10 cellular contexts compared by ENCODE assay signal in the genomic region with DNA sequence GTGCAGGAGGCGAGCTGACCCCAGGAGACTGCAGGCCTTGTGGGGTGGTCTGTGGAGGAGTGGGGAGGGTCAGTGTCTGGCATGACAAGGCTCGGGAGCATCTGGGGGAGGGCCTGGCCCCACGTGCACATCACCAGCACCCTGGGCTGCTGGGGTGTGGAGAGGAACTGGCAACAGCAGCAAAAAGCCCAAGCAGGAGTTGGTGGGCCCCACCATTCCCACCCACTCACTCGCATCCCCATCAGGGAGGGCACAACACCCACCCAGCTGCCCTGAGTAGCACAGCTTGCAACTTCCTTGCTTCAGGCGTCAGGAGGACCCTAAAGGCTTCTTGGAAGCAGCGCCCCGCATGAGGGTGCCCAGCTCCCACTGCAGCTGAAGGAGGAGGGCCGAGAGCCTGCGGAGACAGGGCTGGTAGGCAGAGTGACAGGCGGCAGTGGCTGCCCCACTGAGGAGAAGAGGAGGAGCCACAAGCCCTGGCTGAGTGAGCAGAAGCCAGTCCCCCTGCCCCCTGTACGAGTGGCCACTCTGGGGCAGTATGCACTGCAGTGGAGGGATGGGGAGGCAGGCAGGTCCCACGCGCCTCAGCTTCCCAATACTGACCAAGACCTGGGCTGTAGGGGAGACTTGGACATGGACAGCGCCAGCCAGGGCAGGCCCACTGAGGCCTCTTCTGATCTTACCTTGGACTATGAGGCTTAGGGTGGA. TPM values are rescaled to one million over a fixed set of nuclear protein-coding genes. Genes with fewer than 3 reads are reported as not detected.
DNase-seq lines count a peak whose midpoint lies in the region; ATAC-seq and TF ChIP-seq lines count a peak whose summit lies in the region.
"Had no signal": no experiment of that assay in that cellular context is flagged by ENCODE, and none has a peak within 500 bp of the region (broad histone marks: within the 10 kb centered on the region; RNA-seq: fewer than 3 reads in every experiment).

No MANE protein-coding gene starts in this region.

- no peak for TF ChIP-seq POLR2A in suprapubic skin (IDR thresholded peaks at IDR 0.05)

- peaks cover 52% of the 10 kb centered on the region for H3K4me1 Mint-ChIP-seq in activated T-helper 1 cell treated with anti-CD3 and anti-CD28 coated beads, Interleukin-12 subunit alpha, Interleukin-12 subunit beta, Interleukin-2, Interleukin-4 antibody, amounts not matched to agents 30 ng/mL and 10 ng/mL and 1 ng/mL, durations not matched to agents 14 hours and 24 hours and 36 hours (ENCODE audit: low read depth)

- peak; percentile 20 for DNase-seq in activated gamma-delta T cell treated with Interleukin-2 at 50 U/mL for 16 hours
- DNase-seq in activated gamma-delta T cell (lab: John Stamatoyannopoulos, UW): no peak
- DNase-seq in activated T-helper 1 cell treated with anti-CD3 and anti-CD28 coated beads, Interleukin-12 subunit alpha, Interleukin-12 subunit beta, Interleukin-2, Interleukin-4 antibody, amounts not matched to agents 30 ng/mL and 10 ng/mL and 1 ng/mL, durations not matched to agents 14 hours and 24 hours and 36 hours (ENCODE audit: low spot score): no peak
- DNase-seq in left lung: no peak
- DNase-seq in suprapubic skin (ENCODE audit: low spot score in 2 of 2): no peak
- no peak for DNase-seq in mucosa of gallbladder (ENCODE audit: low spot score)
- DNase-seq in putamen (ENCODE audit: low spot score): no peak
- DNase-seq in activated CD4-positive, CD25-positive, alpha-beta regulatory T cell (lab: John Stamatoyannopoulos, UW): no peak
- DNase-seq: aorta, WERI-Rb-1 had no signal

- H3K27me3 ChIP-seq in left lung (no peaks in the 10 kb centered on the region), suprapubic skin (no peaks in the 10 kb centered on the region)

- no peaks in the 10 kb centered on the region for H3K9me3 Mint-ChIP-seq in activated T-helper 1 cell treated with anti-CD3 and anti-CD28 coated beads, Interleukin-12 subunit alpha, Interleukin-12 subunit beta, Interleukin-2, Interleukin-4 antibody, amounts not matched to agents 30 ng/mL and 10 ng/mL and 1 ng/mL, durations not matched to agents 14 hours and 24 hours and 36 hours

- H3K4me1 ChIP-seq in left lung (peaks cover 15 to 80% of the 10 kb centered on the region in 2 donors), suprapubic skin (peaks cover 63% of the 10 kb centered on the region)

- no peak for ATAC-seq in left lung

- TF ChIP-seq EP300 in suprapubic skin (IDR thresholded peaks at IDR 0.05): no peak

- H3K9me3 ChIP-seq in left lung: no peaks in the 10 kb centered on the region
- no peaks in the 10 kb centered on the region for H3K9me3 ChIP-seq in suprapubic skin

- peak overlapping the region; percentile 80 for H3K27ac Mint-ChIP-seq in activated T-helper 1 cell treated with anti-CD3 and anti-CD28 coated beads, Interleukin-12 subunit alpha, Interleukin-12 subunit beta, Interleukin-2, Interleukin-4 antibody, amounts not matched to agents 30 ng/mL and 10 ng/mL and 1 ng/mL, durations not matched to agents 14 hours and 24 hours and 36 hours

- TF ChIP-seq CTCF in left lung (IDR thresholded peaks at IDR 0.05): no peak
- no peak for TF ChIP-seq CTCF in suprapubic skin (IDR thresholded peaks at IDR 0.05)

- H3K27ac ChIP-seq in left lung: peak overlapping the region; percentile 21 to 88
- H3K27ac ChIP-seq in suprapubic skin: peak overlapping the region; percentile 64
- H3K27ac ChIP-seq: WERI-Rb-1 had no signal

- intact Hi-C loops in activated T-helper 1 cell treated with anti-CD3 and anti-CD28 coated beads, Interleukin-12 subunit alpha, Interleukin-12 subunit beta, Interleukin-2, Interleukin-4 antibody, amounts not matched to agents 30 ng/mL and 10 ng/mL and 1 ng/mL, durations not matched to agents 14 hours and 24 hours and 36 hours (cut with micrococcal nuclease): no loop called here
- intact Hi-C loops in left lung (cut with DNase I): no loop called here

- H3K36me3 Mint-ChIP-seq in activated T-helper 1 cell treated with anti-CD3 and anti-CD28 coated beads, Interleukin-12 subunit alpha, Interleukin-12 subunit beta, Interleukin-2, Interleukin-4 antibody, amounts not matched to agents 30 ng/mL and 10 ng/mL and 1 ng/mL, durations not matched to agents 14 hours and 24 hours and 36 hours (ENCODE audit: low read depth): no peaks in the 10 kb centered on the region

- H3K4me3 ChIP-seq in left lung: no peak overlapping the region
- H3K4me3 ChIP-seq in suprapubic skin: no peak overlapping the region

- no peaks in the 10 kb centered on the region for H3K36me3 ChIP-seq in left lung
- H3K36me3 ChIP-seq in suprapubic skin: no peaks in the 10 kb centered on the region
- H3K36me3 ChIP-seq: WERI-Rb-1 had no signal

- WGBS in suprapubic skin: 57% methylated on average over 9 of the region's 14 CpGs

- H3K27me3 Mint-ChIP-seq in activated T-helper 1 cell treated with anti-CD3 and anti-CD28 coated beads, Interleukin-12 subunit alpha, Interleukin-12 subunit beta, Interleukin-2, Interleukin-4 antibody, amounts not matched to agents 30 ng/mL and 10 ng/mL and 1 ng/mL, durations not matched to agents 14 hours and 24 hours and 36 hours (ENCODE audit: insufficient read depth): no peaks in the 10 kb centered on the region

- H3K4me3 Mint-ChIP-seq in activated T-helper 1 cell treated with anti-CD3 and anti-CD28 coated beads, Interleukin-12 subunit alpha, Interleukin-12 subunit beta, Interleukin-2, Interleukin-4 antibody, amounts not matched to agents 30 ng/mL and 10 ng/mL and 1 ng/mL, durations not matched to agents 14 hours and 24 hours and 36 hours: peak overlapping the region; percentile 64

RNA-seq across cellular contexts. Expression of a gene that starts 26.5 kb away (rescaled TPM):
- total RNA-seq in activated T-helper 1 cell treated with anti-CD3 and anti-CD28 coated beads, Interleukin-12 subunit alpha, Interleukin-12 subunit beta, Interleukin-2, Interleukin-4 antibody, amounts not matched to agents 30 ng/mL and 10 ng/mL and 1 ng/mL, durations not matched to agents 14 hours and 24 hours and 36 hours: 23.6 and 24.1 TPM in 2 replicates
- 10 to 100 TPM; 13.3 to 22.9 TPM for total RNA-seq in left lung
- 10 to 100 TPM; 27.0 to 59.5 (median 36.9) TPM for total RNA-seq in suprapubic skin
- 20.1 TPM for total RNA-seq in mucosa of gallbladder

RNA-seq across cellular contexts. Expression of a gene that starts 48.0 kb away (rescaled TPM):
- total RNA-seq in activated T-helper 1 cell treated with anti-CD3 and anti-CD28 coated beads, Interleukin-12 subunit alpha, Interleukin-12 subunit beta, Interleukin-2, Interleukin-4 antibody, amounts not matched to agents 30 ng/mL and 10 ng/mL and 1 ng/mL, durations not matched to agents 14 hours and 24 hours and 36 hours: 163 and 167 TPM in 2 replicates
- total RNA-seq in left lung (100 to 1,000 TPM; 176 to 195 TPM), suprapubic skin (100 to 1,000 TPM; 194 to 217 (median 203) TPM), mucosa of gallbladder (226 TPM)

RNA-seq across cellular contexts. Expression of a gene that starts 57.4 kb away (rescaled TPM):
- 9.0 and 10.7 TPM in 2 replicates for total RNA-seq in activated T-helper 1 cell treated with anti-CD3 and anti-CD28 coated beads, Interleukin-12 subunit alpha, Interleukin-12 subunit beta, Interleukin-2, Interleukin-4 antibody, amounts not matched to agents 30 ng/mL and 10 ng/mL and 1 ng/mL, durations not matched to agents 14 hours and 24 hours and 36 hours
- total RNA-seq in left lung: 10 to 100 TPM; 22.8 to 43.9 TPM
- total RNA-seq in suprapubic skin: 10 to 100 TPM in 3 of 4 donors, 1 to 10 TPM in 1; 7.9 to 27.6 (median 21.0) TPM
- 37.1 TPM for total RNA-seq in mucosa of gallbladder
